ENCODE assay signal across 9 cellular contexts in the genomic region with DNA sequence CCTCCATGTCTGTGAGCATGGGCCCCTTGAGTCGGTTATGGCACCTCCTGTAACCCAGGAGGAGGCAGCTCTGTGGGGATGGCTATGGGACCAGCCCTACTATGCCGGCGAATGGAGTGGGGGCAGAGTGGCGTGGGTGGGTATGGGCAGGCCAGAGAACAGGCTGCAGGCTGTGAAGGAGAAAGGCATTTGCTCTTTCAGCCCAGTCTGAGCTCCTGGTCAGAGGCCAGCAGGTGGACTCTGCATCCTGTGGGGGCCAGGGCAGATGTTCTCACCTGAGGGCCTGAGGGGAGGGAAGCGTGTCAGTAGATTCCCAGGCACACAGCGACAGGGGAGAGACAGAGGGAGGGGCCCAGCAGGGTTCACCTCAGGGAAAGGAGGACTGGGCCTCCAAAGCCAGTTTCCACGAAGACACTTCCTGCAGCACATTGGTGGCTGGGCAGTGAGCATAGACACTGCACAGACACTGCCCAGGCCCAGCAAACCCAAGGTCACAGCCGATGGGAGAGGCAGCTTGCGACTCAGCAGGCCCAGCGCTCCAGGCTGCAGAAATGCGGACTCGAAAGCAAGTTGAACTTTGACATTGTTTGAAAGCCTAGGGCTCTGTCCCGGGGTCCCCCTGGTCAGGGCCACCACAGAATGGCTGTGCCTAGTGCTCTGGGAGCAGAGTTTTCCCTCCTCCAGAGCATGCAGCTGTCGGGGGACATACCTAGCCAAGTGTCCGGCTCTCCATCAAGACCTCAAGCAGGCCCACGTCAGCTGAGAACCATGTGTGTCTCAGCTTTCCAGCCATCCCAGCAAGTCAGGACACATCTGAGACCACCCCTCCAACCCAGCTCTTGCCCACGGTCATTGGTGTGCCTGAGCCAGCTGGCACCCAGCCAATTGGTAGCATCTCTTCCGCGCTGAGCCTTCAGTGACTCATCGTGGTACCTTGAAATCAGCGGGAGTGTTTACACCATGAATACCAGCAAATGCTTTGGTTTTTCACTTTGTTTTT. TPM values are rescaled to one million over a fixed set of nuclear protein-coding genes. Genes with fewer than 3 reads are reported as not detected.
DNase-seq lines count a peak whose midpoint lies in the region; ATAC-seq and TF ChIP-seq lines count a peak whose summit lies in the region.
"Had no signal": no experiment of that assay in that cellular context is flagged by ENCODE, and none has a peak within 500 bp of the region (broad histone marks: within the 10 kb centered on the region; RNA-seq: fewer than 3 reads in every experiment).

No MANE protein-coding gene starts in this region.

- H3K27ac ChIP-seq in coronary artery, result peak overlapping the region in 1 of 2 donors; percentile 36

- TF ChIP-seq CTCF in coronary artery (IDR thresholded peaks at IDR 0.05), result no peak

- H3K4me3 ChIP-seq in coronary artery, result no peak overlapping the region

- DNase-seq in AG08396 (ENCODE audit: low spot score) (peak; percentile 60), HK-2 (ENCODE audit: unreplicated experiment) (peak; percentile 22), SK-N-DZ (ENCODE audit: low spot score) (peak; percentile 17), hepatic stellate cell (ENCODE audit: low spot score) (peak; percentile 57), coronary artery (ENCODE audit: low spot score) (no peak)
- DNase-seq: Kasumi-1 had no signal

- ATAC-seq in HG02970 (IDR thresholded peaks at IDR 0.05; ENCODE audit: low FRiP score, unreplicated experiment) (no peak), GM21619 (IDR thresholded peaks at IDR 0.05; ENCODE audit: unreplicated experiment) (no peak), GM18519 (IDR thresholded peaks at IDR 0.05; ENCODE audit: low FRiP score, unreplicated experiment) (no peak)

RNA-seq across cellular contexts. Expression of gene TGOLN2, which starts 53.8 kb away (rescaled TPM):
- 24.1 and 32.8 TPM in 2 replicates for polyA plus RNA-seq in SK-N-DZ (2014; cell fraction: cytosol; rRNA removed)
- polyA plus RNA-seq in SK-N-DZ (2014; cell fraction: nucleus; rRNA removed), result 16.1 and 26.4 TPM in 2 replicates
